Comparison of ENCODE assay signal across 20 cellular contexts in genomic region chr19:9071720-9072119, GRCh38. TPM values are rescaled to one million over a fixed set of nuclear protein-coding genes. Genes with fewer than 3 reads are reported as not detected.
"Had no signal": no experiment of that assay in that cellular context is flagged by ENCODE, and none has a peak within 500 bp of the region (broad histone marks: within the 10 kb centered on the region; RNA-seq: fewer than 3 reads in every experiment).

No MANE protein-coding gene starts in this region.

RNA-seq across cellular contexts. Expression of gene OR1M1, which starts 15.1 kb away (rescaled TPM):
- total RNA-seq: colonic mucosa, dermis microvascular lymphatic vessel endothelial cell, endodermal cell, esophagus mucosa, esophagus squamous epithelium, gastrocnemius medialis, glomerular endothelial cell, heart right ventricle, kidney epithelial cell, left cardiac atrium, left lung, left ventricle myocardium superior, lower leg skin, lower lobe of right lung, lung microvascular endothelial cell, mesenteric fat pad, mesothelial cell of epicardium, mucosa of descending colon, myocyte had no signal
- polyA plus RNA-seq: heart right ventricle, keratinocyte had no signal

RNA-seq across cellular contexts. Expression of gene OR7G2, which starts 35.6 kb away (rescaled TPM):
- total RNA-seq: colonic mucosa, dermis microvascular lymphatic vessel endothelial cell, endodermal cell, esophagus mucosa, esophagus squamous epithelium, gastrocnemius medialis, glomerular endothelial cell, heart right ventricle, kidney epithelial cell, left cardiac atrium, left lung, left ventricle myocardium superior, lower leg skin, lower lobe of right lung, lung microvascular endothelial cell, mesenteric fat pad, mesothelial cell of epicardium, mucosa of descending colon, myocyte had no signal
- polyA plus RNA-seq: heart right ventricle, keratinocyte had no signal

RNA-seq across cellular contexts. Expression of gene OR7G1, which starts 43.8 kb away (rescaled TPM):
- total RNA-seq: colonic mucosa, dermis microvascular lymphatic vessel endothelial cell, endodermal cell, esophagus mucosa, esophagus squamous epithelium, gastrocnemius medialis, glomerular endothelial cell, heart right ventricle, kidney epithelial cell, left cardiac atrium, left lung, left ventricle myocardium superior, lower leg skin, lower lobe of right lung, lung microvascular endothelial cell, mesenteric fat pad, mesothelial cell of epicardium, mucosa of descending colon, myocyte had no signal
- polyA plus RNA-seq: heart right ventricle, keratinocyte had no signal

RNA-seq across cellular contexts. Expression of gene OR7G3, which starts 55.0 kb away (rescaled TPM):
- total RNA-seq: colonic mucosa, dermis microvascular lymphatic vessel endothelial cell, endodermal cell, esophagus mucosa, esophagus squamous epithelium, gastrocnemius medialis, glomerular endothelial cell, heart right ventricle, kidney epithelial cell, left cardiac atrium, left lung, left ventricle myocardium superior, lower leg skin, lower lobe of right lung, lung microvascular endothelial cell, mesenteric fat pad, mesothelial cell of epicardium, mucosa of descending colon, myocyte had no signal
- polyA plus RNA-seq: heart right ventricle, keratinocyte had no signal
